In genomic region chr9:97880336-97880735, GRCh38 we compare ENCODE assay signal across 17 cellular contexts. TPM values are rescaled to one million over a fixed set of nuclear protein-coding genes. Genes with fewer than 3 reads are reported as not detected.
"Had no signal": no experiment of that assay in that cellular context is flagged by ENCODE, and none has a peak within 500 bp of the region (broad histone marks: within the 10 kb centered on the region; RNA-seq: fewer than 3 reads in every experiment).

No MANE protein-coding gene starts in this region.

- H3K4me3 ChIP-seq: lung, transverse colon had no signal

- DNase-seq: activated CD4-positive, alpha-beta T cell treated with anti-CD3 and anti-CD28 coated beads, Interleukin-2, amount 50 U/mL, for 4 hours; activated effector memory CD4-positive, alpha-beta T cell treated with anti-CD3 and anti-CD28 coated beads, Interleukin-2, amount 50 U/mL, for 16 hours; activated naive CD8-positive, alpha-beta T cell treated with anti-CD3 and anti-CD28 coated beads for 36 hours; activated T-cell treated with anti-CD3 and anti-CD28 coated beads, Interleukin-2, amount 50 U/mL, for 1 hour; anterior cingulate cortex; hippocampal formation; left colon; nucleus accumbens; transverse colon had no signal

- H3K4me3 Mint-ChIP-seq: activated naive CD8-positive, alpha-beta T cell treated with anti-CD3 and anti-CD28 coated beads for 36 hours; natural killer cell treated with Interleukin-12 subunit alpha and Interleukin-12 subunit beta and Interleukin-15 and Interleukin-18, amount 100 ng/mL, for 72 hours; stimulated activated effector memory CD8-positive, alpha-beta T cell treated with anti-CD3 and anti-CD28 coated beads, Interleukin-12 subunit alpha, Interleukin-12 subunit beta, amount 100 ng/mL, for 72 hours had no signal

- H3K36me3 Mint-ChIP-seq: activated naive CD8-positive, alpha-beta T cell treated with anti-CD3 and anti-CD28 coated beads for 36 hours; natural killer cell treated with Interleukin-12 subunit alpha and Interleukin-12 subunit beta and Interleukin-15 and Interleukin-18, amount 100 ng/mL, for 72 hours; stimulated activated effector memory CD8-positive, alpha-beta T cell treated with anti-CD3 and anti-CD28 coated beads, Interleukin-12 subunit alpha, Interleukin-12 subunit beta, amount 100 ng/mL, for 72 hours had no signal

- H3K27me3 ChIP-seq: transverse colon had no signal

- H3K27ac Mint-ChIP-seq: activated naive CD8-positive, alpha-beta T cell treated with anti-CD3 and anti-CD28 coated beads for 36 hours; natural killer cell treated with Interleukin-12 subunit alpha and Interleukin-12 subunit beta and Interleukin-15 and Interleukin-18, amount 100 ng/mL, for 72 hours; stimulated activated effector memory CD8-positive, alpha-beta T cell treated with anti-CD3 and anti-CD28 coated beads, Interleukin-12 subunit alpha, Interleukin-12 subunit beta, amount 100 ng/mL, for 72 hours had no signal

- H3K36me3 ChIP-seq: transverse colon had no signal

- H3K9me3 Mint-ChIP-seq: activated naive CD8-positive, alpha-beta T cell treated with anti-CD3 and anti-CD28 coated beads for 36 hours; natural killer cell treated with Interleukin-12 subunit alpha and Interleukin-12 subunit beta and Interleukin-15 and Interleukin-18, amount 100 ng/mL, for 72 hours; stimulated activated effector memory CD8-positive, alpha-beta T cell treated with anti-CD3 and anti-CD28 coated beads, Interleukin-12 subunit alpha, Interleukin-12 subunit beta, amount 100 ng/mL, for 72 hours had no signal

- H3K27me3 Mint-ChIP-seq: activated naive CD8-positive, alpha-beta T cell treated with anti-CD3 and anti-CD28 coated beads for 36 hours; natural killer cell treated with Interleukin-12 subunit alpha and Interleukin-12 subunit beta and Interleukin-15 and Interleukin-18, amount 100 ng/mL, for 72 hours had no signal

- H3K27ac ChIP-seq: transverse colon had no signal

- H3K9me3 ChIP-seq: transverse colon had no signal

- H3K4me1 Mint-ChIP-seq: activated naive CD8-positive, alpha-beta T cell treated with anti-CD3 and anti-CD28 coated beads for 36 hours; stimulated activated effector memory CD8-positive, alpha-beta T cell treated with anti-CD3 and anti-CD28 coated beads, Interleukin-12 subunit alpha, Interleukin-12 subunit beta, amount 100 ng/mL, for 72 hours had no signal

RNA-seq across cellular contexts. Expression of gene FOXE1, which starts 27.3 kb away (rescaled TPM):
- total RNA-seq: activated naive CD8-positive, alpha-beta T cell treated with anti-CD3 and anti-CD28 coated beads for 36 hours; natural killer cell treated with Interleukin-12 subunit alpha and Interleukin-12 subunit beta and Interleukin-15 and Interleukin-18, amount 100 ng/mL, for 72 hours; posterior vena cava; right cardiac atrium; T-helper 1 cell treated with Interleukin-12 subunit alpha and Interleukin-12 subunit beta and Interleukin-4 antibody, amounts not matched to agents 30 ng/mL and 1 ng/mL, for 36 hours; transverse colon had no signal
- polyA plus RNA-seq: right cardiac atrium had no signal

RNA-seq across cellular contexts. Expression of gene HEMGN, which starts 57.6 kb away (rescaled TPM):
- total RNA-seq: bronchial epithelial cell; glomerular endothelial cell; left colon; natural killer cell treated with Interleukin-12 subunit alpha and Interleukin-12 subunit beta and Interleukin-15 and Interleukin-18, amount 100 ng/mL, for 72 hours; right cardiac atrium; transverse colon had no signal
- polyA plus RNA-seq: right cardiac atrium had no signal
